ENCODE assay signal across 8 cellular contexts in genomic region chr6:167093922-167094432, GRCh38. TPM values are rescaled to one million over a fixed set of nuclear protein-coding genes. Genes with fewer than 3 reads are reported as not detected.
A peak's percentile ranks its signal among the peaks of the same experiment; 100 is the strongest.
DNase-seq lines count a peak whose midpoint lies in the region; ATAC-seq, FAIRE-seq and TF ChIP-seq lines count a peak whose summit lies in the region.

No MANE protein-coding gene starts in this region.

- no peaks in the 10 kb centered on the region for H3K79me2 ChIP-seq in SK-N-SH (ENCODE audit: insufficient read depth)

- H3K27ac ChIP-seq in SK-N-SH (ENCODE audit: low read depth in 2 of 2, low read length in 1 of 2) = no peak overlapping the region

- H3K36me3 ChIP-seq in SK-N-SH (replicated peaks in 1 of 2; ENCODE audit: control insufficient read depth in 1 of 2, insufficient read depth in 2 of 2, low read length in 1 of 2) = no peaks in the 10 kb centered on the region

- no peaks in the 10 kb centered on the region for H3K36me3 Mint-ChIP-seq in activated CD4-positive, alpha-beta T cell treated with anti-CD3 and anti-CD28 coated beads, Interleukin-2, amount 10 ng/mL, durations not matched to agents 24 days and 14 days (ENCODE audit: low read depth)

- POLR2A ChIA-PET in SK-N-SH (lab: Yijun Ruan, JAX) = no interaction called here

- H3K4me3 ChIP-seq in SK-N-SH (ENCODE audit: low read depth in 2 of 2, low read length in 1 of 2) = no peak overlapping the region

- H3K27ac Mint-ChIP-seq in activated CD4-positive, alpha-beta T cell treated with anti-CD3 and anti-CD28 coated beads, Interleukin-2, amount 10 ng/mL, durations not matched to agents 24 days and 14 days = peak overlapping the region; percentile 21

- H3K4me1 Mint-ChIP-seq in activated CD4-positive, alpha-beta T cell treated with anti-CD3 and anti-CD28 coated beads, Interleukin-2, amount 10 ng/mL, durations not matched to agents 24 days and 14 days = peaks cover 35% of the 10 kb centered on the region

- CTCF ChIA-PET in SK-N-SH (lab: Yijun Ruan, JAX) = interaction anchor here (0.6 to 1.5 kb wide), 2 partner anchors 22 to 51 kb away, joined by 3 to 4 read pairs; no protein-coding TSS in a partner anchor

- FAIRE-seq in RCC 7860 (lab: Jason Lieb, UNC) = no peak

- no peak for TF ChIP-seq RAD21 in SK-N-SH (IDR thresholded peaks at IDR 0.05; ENCODE audit: low read length)

- peak; percentile 74 for DNase-seq in activated CD4-positive, alpha-beta T cell treated with anti-CD3 and anti-CD28 coated beads, Interleukin-2, amount 10 ng/mL, durations not matched to agents 24 days and 14 days
- DNase-seq in germinal center (ENCODE audit: low spot score) (peak; percentile 70), putamen (ENCODE audit: low spot score) (no peak), SK-N-SH (no peak), RCC 7860 (ENCODE audit: low spot score) (no peak)
- DNase-seq in stimulated activated CD8-positive, alpha-beta memory T cell treated with anti-CD3 and anti-CD28 coated beads, Interleukin-7, amount 100 ng/mL, for 1 hour (ENCODE audit: low read depth in 2 of 2) = peak; percentile 40 to 45

- no peaks in the 10 kb centered on the region for H3K9me3 Mint-ChIP-seq in activated CD4-positive, alpha-beta T cell treated with anti-CD3 and anti-CD28 coated beads, Interleukin-2, amount 10 ng/mL, durations not matched to agents 24 days and 14 days

- H3K9ac ChIP-seq in SK-N-SH = no peak overlapping the region

- H3K27me3 ChIP-seq in SK-N-SH (ENCODE audit: insufficient read depth) = no peaks in the 10 kb centered on the region

- H3K4me2 ChIP-seq in SK-N-SH = no peak overlapping the region

- no peaks in the 10 kb centered on the region for H3K9me3 ChIP-seq in SK-N-SH

- ATAC-seq in GM18909 (IDR thresholded peaks at IDR 0.05; ENCODE audit: poor library complexity, unreplicated experiment) = peak; percentile 45
- ATAC-seq in HG03045 (IDR thresholded peaks at IDR 0.05; ENCODE audit: unreplicated experiment) = peak; percentile 57

- H3F3A ChIP-seq in SK-N-SH (replicated peaks; ENCODE audit: insufficient read depth) = no peaks in the 10 kb centered on the region

- no peaks in the 10 kb centered on the region for H3K9me2 ChIP-seq in SK-N-SH

- H2AFZ ChIP-seq in SK-N-SH (ENCODE audit: low read depth) = no peak overlapping the region

- intact Hi-C loops in activated CD4-positive, alpha-beta T cell treated with anti-CD3 and anti-CD28 coated beads, Interleukin-2, amount 10 ng/mL, durations not matched to agents 24 days and 14 days (cut with micrococcal nuclease) = no loop called here

- no peak for TF ChIP-seq CTCF in SK-N-SH (IDR thresholded peaks at IDR 0.05)

- H3K4me3 Mint-ChIP-seq in activated CD4-positive, alpha-beta T cell treated with anti-CD3 and anti-CD28 coated beads, Interleukin-2, amount 10 ng/mL, durations not matched to agents 24 days and 14 days = peak overlapping the region; percentile 26

- peaks cover 0 to 3% of the 10 kb centered on the region in 2 experiments; a peak in 1 of 4 replicates for H3K4me1 ChIP-seq in SK-N-SH (ENCODE audit: control insufficient read depth in 1 of 2, insufficient read depth in 2 of 2, low read depth in 1 of 2, low read length in 1 of 2)

- H3K27me3 Mint-ChIP-seq in activated CD4-positive, alpha-beta T cell treated with anti-CD3 and anti-CD28 coated beads, Interleukin-2, amount 10 ng/mL, durations not matched to agents 24 days and 14 days = no peaks in the 10 kb centered on the region

- no peak for TF ChIP-seq EP300 in SK-N-SH (IDR thresholded peaks at IDR 0.05; ENCODE audit: borderline replicate concordance in 1 of 2, low read depth in 1 of 2, low read length in 1 of 2)

- 61% methylated on average over 26 of the region's 28 CpGs for WGBS in SK-N-SH (ENCODE audit: low lambda C conversion rate)

- H4K20me1 ChIP-seq in SK-N-SH (ENCODE audit: insufficient read depth) = no peaks in the 10 kb centered on the region

TF ChIP-seq in SK-N-SH, 30 proteins besides CTCF, POLR2A, EP300 and RAD21:
- TF ChIP-seq, protein P1, sequence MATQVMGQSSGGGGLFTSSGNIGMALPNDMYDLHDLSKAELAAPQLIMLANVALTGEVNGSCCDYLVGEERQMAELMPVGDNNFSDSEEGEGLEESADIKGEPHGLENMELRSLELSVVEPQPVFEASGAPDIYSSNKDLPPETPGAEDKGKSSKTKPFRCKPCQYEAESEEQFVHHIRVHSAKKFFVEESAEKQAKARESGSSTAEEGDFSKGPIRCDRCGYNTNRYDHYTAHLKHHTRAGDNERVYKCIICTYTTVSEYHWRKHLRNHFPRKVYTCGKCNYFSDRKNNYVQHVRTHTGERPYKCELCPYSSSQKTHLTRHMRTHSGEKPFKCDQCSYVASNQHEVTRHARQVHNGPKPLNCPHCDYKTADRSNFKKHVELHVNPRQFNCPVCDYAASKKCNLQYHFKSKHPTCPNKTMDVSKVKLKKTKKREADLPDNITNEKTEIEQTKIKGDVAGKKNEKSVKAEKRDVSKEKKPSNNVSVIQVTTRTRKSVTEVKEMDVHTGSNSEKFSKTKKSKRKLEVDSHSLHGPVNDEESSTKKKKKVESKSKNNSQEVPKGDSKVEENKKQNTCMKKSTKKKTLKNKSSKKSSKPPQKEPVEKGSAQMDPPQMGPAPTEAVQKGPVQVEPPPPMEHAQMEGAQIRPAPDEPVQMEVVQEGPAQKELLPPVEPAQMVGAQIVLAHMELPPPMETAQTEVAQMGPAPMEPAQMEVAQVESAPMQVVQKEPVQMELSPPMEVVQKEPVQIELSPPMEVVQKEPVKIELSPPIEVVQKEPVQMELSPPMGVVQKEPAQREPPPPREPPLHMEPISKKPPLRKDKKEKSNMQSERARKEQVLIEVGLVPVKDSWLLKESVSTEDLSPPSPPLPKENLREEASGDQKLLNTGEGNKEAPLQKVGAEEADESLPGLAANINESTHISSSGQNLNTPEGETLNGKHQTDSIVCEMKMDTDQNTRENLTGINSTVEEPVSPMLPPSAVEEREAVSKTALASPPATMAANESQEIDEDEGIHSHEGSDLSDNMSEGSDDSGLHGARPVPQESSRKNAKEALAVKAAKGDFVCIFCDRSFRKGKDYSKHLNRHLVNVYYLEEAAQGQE (IDR thresholded peaks at IDR 0.05; ENCODE audit: low read depth, low read length) = no peak
- TF ChIP-seq FOXM1 (IDR thresholded peaks at IDR 0.05; ENCODE audit: low read depth) = no peak
- no peak for TF ChIP-seq MAX (IDR thresholded peaks at IDR 0.05; ENCODE audit: low read depth)
- TF ChIP-seq RFX5 (IDR thresholded peaks at IDR 0.05; ENCODE audit: low read length) = no peak
- no peak for TF ChIP-seq CHD2 (IDR thresholded peaks at IDR 0.05; ENCODE audit: low read length, partially characterized antibody)
- TF ChIP-seq, protein P2, sequence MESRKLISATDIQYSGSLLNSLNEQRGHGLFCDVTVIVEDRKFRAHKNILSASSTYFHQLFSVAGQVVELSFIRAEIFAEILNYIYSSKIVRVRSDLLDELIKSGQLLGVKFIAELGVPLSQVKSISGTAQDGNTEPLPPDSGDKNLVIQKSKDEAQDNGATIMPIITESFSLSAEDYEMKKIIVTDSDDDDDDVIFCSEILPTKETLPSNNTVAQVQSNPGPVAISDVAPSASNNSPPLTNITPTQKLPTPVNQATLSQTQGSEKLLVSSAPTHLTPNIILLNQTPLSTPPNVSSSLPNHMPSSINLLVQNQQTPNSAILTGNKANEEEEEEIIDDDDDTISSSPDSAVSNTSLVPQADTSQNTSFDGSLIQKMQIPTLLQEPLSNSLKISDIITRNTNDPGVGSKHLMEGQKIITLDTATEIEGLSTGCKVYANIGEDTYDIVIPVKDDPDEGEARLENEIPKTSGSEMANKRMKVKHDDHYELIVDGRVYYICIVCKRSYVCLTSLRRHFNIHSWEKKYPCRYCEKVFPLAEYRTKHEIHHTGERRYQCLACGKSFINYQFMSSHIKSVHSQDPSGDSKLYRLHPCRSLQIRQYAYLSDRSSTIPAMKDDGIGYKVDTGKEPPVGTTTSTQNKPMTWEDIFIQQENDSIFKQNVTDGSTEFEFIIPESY (IDR thresholded peaks at IDR 0.05; ENCODE audit: borderline replicate concordance, low read depth) = no peak
- no peak for TF ChIP-seq TAF1 (IDR thresholded peaks at IDR 0.05; ENCODE audit: borderline replicate concordance, low read depth, low read length)

RNA-seq across cellular contexts. Expression of gene CCR6, which starts 28.9 kb away (rescaled TPM):
- not detected in 2 replicates for total RNA-seq in activated CD4-positive, alpha-beta T cell treated with anti-CD3 and anti-CD28 coated beads, Interleukin-2, amount 10 ng/mL, durations not matched to agents 24 days and 14 days
- not detected in 2 replicates for polyA plus RNA-seq in SK-N-SH (2012; rRNA removed)
- polyA plus RNA-seq in SK-N-SH (2012; cell fraction: cytosol; rRNA removed) = not detected in 2 replicates
- polyA plus RNA-seq in SK-N-SH (2012; cell fraction: nucleus; rRNA removed) = not detected in 2 replicates

Comparison
In these comparisons a context has a peak if more than half of its experiments do, and no peak if none do; other contexts are left out.
1. DNase-seq: peak in activated CD4-positive, alpha-beta T cell treated with anti-CD3 and anti-CD28 coated beads, Interleukin-2, amount 10 ng/mL, durations not matched to agents 24 days and 14 days (single experiment), germinal center (single experiment) and stimulated activated CD8-positive, alpha-beta memory T cell treated with anti-CD3 and anti-CD28 coated beads, Interleukin-7, amount 100 ng/mL, for 1 hour (2 of 2); none in putamen (single experiment), SK-N-SH (single experiment) and RCC 7860 (single experiment).